In the genomic region with DNA sequence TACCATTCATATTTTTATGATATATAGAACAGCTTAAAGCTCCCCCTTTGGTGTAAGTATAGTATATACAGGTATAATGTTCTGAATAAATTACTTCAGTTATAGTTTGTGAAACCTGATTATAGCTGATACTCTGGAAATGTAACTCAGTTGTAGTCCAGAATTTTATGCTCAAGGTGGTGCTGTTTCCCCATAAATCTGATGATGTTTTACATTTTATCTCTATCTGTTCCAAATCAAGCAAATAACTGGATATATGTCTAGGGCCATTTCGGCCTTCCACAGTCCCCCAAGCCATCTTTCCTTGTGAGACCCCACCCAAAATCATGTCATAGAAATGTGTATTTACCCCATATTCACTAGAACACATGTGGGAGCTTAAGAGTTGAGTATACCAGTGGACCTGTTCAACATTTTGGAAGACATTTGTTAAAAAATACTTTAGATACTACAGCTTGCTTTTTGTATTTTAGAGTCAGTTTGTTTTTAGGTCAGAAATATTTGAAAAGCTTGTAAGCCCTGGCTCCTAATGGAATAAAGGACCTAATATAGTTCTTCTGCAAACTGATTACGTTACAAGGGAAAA, we compare ENCODE assay signal across 1 cellular context.
TF ChIP-seq lines count a peak whose summit lies in the region.

No MANE protein-coding gene starts in this region.

TF ChIP-seq in GM23338, 12 proteins besides CTCF, POLR2A, EP300 and RAD21 (continued from another document):
- TF ChIP-seq, protein P1, sequence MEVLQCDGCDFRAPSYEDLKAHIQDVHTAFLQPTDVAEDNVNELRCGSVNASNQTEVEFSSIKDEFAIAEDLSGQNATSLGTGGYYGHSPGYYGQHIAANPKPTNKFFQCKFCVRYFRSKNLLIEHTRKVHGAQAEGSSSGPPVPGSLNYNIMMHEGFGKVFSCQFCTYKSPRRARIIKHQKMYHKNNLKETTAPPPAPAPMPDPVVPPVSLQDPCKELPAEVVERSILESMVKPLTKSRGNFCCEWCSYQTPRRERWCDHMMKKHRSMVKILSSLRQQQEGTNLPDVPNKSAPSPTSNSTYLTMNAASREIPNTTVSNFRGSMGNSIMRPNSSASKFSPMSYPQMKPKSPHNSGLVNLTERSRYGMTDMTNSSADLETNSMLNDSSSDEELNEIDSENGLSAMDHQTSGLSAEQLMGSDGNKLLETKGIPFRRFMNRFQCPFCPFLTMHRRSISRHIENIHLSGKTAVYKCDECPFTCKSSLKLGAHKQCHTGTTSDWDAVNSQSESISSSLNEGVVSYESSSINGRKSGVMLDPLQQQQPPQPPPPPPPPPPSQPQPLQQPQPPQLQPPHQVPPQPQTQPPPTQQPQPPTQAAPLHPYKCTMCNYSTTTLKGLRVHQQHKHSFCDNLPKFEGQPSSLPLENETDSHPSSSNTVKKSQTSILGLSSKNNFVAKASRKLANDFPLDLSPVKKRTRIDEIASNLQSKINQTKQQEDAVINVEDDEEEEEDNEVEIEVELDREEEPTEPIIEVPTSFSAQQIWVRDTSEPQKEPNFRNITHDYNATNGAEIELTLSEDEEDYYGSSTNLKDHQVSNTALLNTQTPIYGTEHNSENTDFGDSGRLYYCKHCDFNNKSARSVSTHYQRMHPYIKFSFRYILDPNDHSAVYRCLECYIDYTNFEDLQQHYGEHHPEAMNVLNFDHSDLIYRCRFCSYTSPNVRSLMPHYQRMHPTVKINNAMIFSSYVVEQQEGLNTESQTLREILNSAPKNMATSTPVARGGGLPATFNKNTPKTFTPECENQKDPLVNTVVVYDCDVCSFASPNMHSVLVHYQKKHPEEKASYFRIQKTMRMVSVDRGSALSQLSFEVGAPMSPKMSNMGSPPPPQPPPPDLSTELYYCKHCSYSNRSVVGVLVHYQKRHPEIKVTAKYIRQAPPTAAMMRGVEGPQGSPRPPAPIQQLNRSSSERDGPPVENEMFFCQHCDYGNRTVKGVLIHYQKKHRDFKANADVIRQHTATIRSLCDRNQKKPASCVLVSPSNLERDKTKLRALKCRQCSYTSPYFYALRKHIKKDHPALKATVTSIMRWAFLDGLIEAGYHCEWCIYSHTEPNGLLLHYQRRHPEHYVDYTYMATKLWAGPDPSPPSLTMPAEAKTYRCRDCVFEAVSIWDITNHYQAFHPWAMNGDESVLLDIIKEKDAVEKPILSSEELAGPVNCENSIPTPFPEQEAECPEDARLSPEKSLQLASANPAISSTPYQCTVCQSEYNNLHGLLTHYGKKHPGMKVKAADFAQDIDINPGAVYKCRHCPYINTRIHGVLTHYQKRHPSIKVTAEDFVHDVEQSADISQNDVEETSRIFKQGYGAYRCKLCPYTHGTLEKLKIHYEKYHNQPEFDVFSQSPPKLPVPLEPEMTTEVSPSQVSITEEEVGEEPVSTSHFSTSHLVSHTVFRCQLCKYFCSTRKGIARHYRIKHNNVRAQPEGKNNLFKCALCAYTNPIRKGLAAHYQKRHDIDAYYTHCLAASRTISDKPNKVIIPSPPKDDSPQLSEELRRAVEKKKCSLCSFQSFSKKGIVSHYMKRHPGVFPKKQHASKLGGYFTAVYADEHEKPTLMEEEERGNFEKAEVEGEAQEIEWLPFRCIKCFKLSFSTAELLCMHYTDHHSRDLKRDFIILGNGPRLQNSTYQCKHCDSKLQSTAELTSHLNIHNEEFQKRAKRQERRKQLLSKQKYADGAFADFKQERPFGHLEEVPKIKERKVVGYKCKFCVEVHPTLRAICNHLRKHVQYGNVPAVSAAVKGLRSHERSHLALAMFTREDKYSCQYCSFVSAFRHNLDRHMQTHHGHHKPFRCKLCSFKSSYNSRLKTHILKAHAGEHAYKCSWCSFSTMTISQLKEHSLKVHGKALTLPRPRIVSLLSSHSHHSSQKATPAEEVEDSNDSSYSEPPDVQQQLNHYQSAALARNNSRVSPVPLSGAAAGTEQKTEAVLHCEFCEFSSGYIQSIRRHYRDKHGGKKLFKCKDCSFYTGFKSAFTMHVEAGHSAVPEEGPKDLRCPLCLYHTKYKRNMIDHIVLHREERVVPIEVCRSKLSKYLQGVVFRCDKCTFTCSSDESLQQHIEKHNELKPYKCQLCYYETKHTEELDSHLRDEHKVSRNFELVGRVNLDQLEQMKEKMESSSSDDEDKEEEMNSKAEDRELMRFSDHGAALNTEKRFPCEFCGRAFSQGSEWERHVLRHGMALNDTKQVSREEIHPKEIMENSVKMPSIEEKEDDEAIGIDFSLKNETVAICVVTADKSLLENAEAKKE (CRISPR knock-in tag; IDR thresholded peaks at IDR 0.05): no peak
- TF ChIP-seq ZNF331 (CRISPR knock-in tag; IDR thresholded peaks at IDR 0.05; ENCODE audit: low read depth): no peak
TF ChIP-seq in GM23338: peak in this region for 0.
